Comparison of ENCODE assay signal across 16 cellular contexts in genomic region chr1:1255627-1256026, GRCh38.
"Had no signal": no experiment of that assay in that cellular context is flagged by ENCODE, and none has a peak within 500 bp of the region (broad histone marks: within the 10 kb centered on the region; RNA-seq: fewer than 3 reads in every experiment).

No MANE protein-coding gene starts in this region.

- H3K9me3 Mint-ChIP-seq: activated CD4-positive, alpha-beta memory T cell treated with anti-CD3 and anti-CD28 coated beads, Interleukin-2, amount 10 ng/mL, durations not matched to agents 7 days and 5 days; activated T-cell treated with anti-CD3 and anti-CD28 coated beads, Interleukin-2, amount 50 U/mL, for 24 hours; stimulated activated naive B cell treated with anti-CD40 and anti-IgM and Interleukin-4, amounts not matched to agents 10 μg/mL and 1 μg/mL and 100 μg/mL, for 72 hours had no signal

- H2AFZ ChIP-seq: parathyroid adenoma had no signal

- H3K27ac Mint-ChIP-seq: activated CD4-positive, alpha-beta memory T cell treated with anti-CD3 and anti-CD28 coated beads, Interleukin-2, amount 10 ng/mL, durations not matched to agents 7 days and 5 days; activated CD4-positive, alpha-beta T cell treated with anti-CD3 and anti-CD28 coated beads for 36 hours; activated T-cell treated with anti-CD3 and anti-CD28 coated beads, Interleukin-2, amount 50 U/mL, for 24 hours had no signal

- H3K4me3 ChIP-seq: dorsolateral prefrontal cortex, gastroesophageal sphincter, lung, thyroid gland, uterus had no signal

- H3K4me3 Mint-ChIP-seq: activated CD4-positive, alpha-beta memory T cell treated with anti-CD3 and anti-CD28 coated beads, Interleukin-2, amount 10 ng/mL, durations not matched to agents 7 days and 5 days; activated CD4-positive, alpha-beta T cell treated with anti-CD3 and anti-CD28 coated beads for 36 hours; activated T-cell treated with anti-CD3 and anti-CD28 coated beads, Interleukin-2, amount 50 U/mL, for 24 hours; stimulated activated naive B cell treated with anti-CD40 and anti-IgM and Interleukin-4, amounts not matched to agents 10 μg/mL and 1 μg/mL and 100 μg/mL, for 72 hours had no signal

- DNase-seq: activated CD4-positive, alpha-beta memory T cell treated with anti-CD3 and anti-CD28 coated beads, Interleukin-2, amount 10 ng/mL, durations not matched to agents 7 days and 5 days; activated CD4-positive, alpha-beta T cell treated with anti-CD3 and anti-CD28 coated beads for 36 hours; activated effector memory CD4-positive, alpha-beta T cell treated with Interleukin-2 at 50 U/mL for 16 hours; activated naive CD4-positive, alpha-beta T cell treated with anti-CD3 and anti-CD28 coated beads, Interleukin-2, amount 50 U/mL, for 16 hours; activated T-cell treated with anti-CD3 and anti-CD28 coated beads, Interleukin-2, amount 50 U/mL, for 24 hours; dorsolateral prefrontal cortex; left colon; midbrain; stimulated activated naive B cell treated with anti-CD40 and anti-IgM and Interleukin-4, amounts not matched to agents 10 μg/mL and 1 μg/mL and 100 μg/mL, for 72 hours; T-helper 1 cell; thyroid gland; uterus; WERI-Rb-1 had no signal

- H3K9me3 ChIP-seq: gastroesophageal sphincter, thyroid gland, uterus had no signal

- H3K27me3 ChIP-seq: dorsolateral prefrontal cortex, gastroesophageal sphincter, thyroid gland, uterus had no signal

- H3K27me3 Mint-ChIP-seq: activated CD4-positive, alpha-beta memory T cell treated with anti-CD3 and anti-CD28 coated beads, Interleukin-2, amount 10 ng/mL, durations not matched to agents 7 days and 5 days; activated CD4-positive, alpha-beta T cell treated with anti-CD3 and anti-CD28 coated beads for 36 hours; activated T-cell treated with anti-CD3 and anti-CD28 coated beads, Interleukin-2, amount 50 U/mL, for 24 hours; stimulated activated naive B cell treated with anti-CD40 and anti-IgM and Interleukin-4, amounts not matched to agents 10 μg/mL and 1 μg/mL and 100 μg/mL, for 72 hours had no signal

- H3K4me1 ChIP-seq: gastroesophageal sphincter, parathyroid adenoma, thyroid gland, uterus had no signal

- ATAC-seq: activated CD4-positive, alpha-beta T cell treated with anti-CD3 and anti-CD28 coated beads for 36 hours; gastroesophageal sphincter; left colon; stimulated activated naive B cell treated with anti-CD40 and anti-IgM and Interleukin-4, amounts not matched to agents 10 μg/mL and 1 μg/mL and 100 μg/mL, for 72 hours had no signal

- H3K36me3 ChIP-seq: uterus had no signal

- H3K27ac ChIP-seq: dorsolateral prefrontal cortex, gastroesophageal sphincter, parathyroid adenoma, thyroid gland, uterus, WERI-Rb-1 had no signal

- H3K79me2 ChIP-seq: parathyroid adenoma had no signal

- H3K9ac ChIP-seq: parathyroid adenoma had no signal
